31 cellular contexts compared by ENCODE assay signal in the genomic region with DNA sequence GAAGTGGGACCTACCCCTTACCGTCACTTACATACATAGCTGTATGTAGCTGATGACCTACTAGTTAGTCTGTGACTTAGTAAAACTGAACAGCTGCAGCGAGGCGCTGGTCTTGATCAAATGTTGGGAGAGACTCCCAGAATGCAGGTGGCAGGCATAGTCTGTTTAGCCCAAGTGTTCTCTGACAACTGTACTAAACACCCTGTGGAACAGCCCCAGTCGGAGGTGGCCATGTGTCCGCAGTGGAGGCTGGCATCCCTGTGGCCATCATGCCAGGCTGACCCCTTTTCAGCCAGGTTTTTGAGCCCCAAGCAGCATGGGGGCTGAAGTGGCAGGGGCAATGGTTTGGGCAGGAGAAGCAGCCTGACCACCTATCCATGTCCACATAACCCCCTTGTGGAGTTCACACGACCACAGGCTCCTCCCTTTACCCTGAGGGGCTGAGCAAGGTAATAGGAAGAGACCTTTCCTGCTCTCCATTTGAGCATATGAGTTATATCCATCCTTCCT.
"Had no signal": no experiment of that assay in that cellular context is flagged by ENCODE, and none has a peak within 500 bp of the region (broad histone marks: within the 10 kb centered on the region; RNA-seq: fewer than 3 reads in every experiment).

No MANE protein-coding gene starts in this region.

- H3K36me3 Mint-ChIP-seq: activated naive CD8-positive, alpha-beta T cell; stimulated activated memory B cell treated with anti-CD40 and anti-IgM and Interleukin-4, amounts not matched to agents 10 μg/mL and 1 μg/mL and 100 μg/mL, for 72 hours had no signal

- H3K27ac ChIP-seq: body of pancreas, cardiac muscle cell, esophagus muscularis mucosa, foreskin keratinocyte, heart left ventricle, neutrophil, ovary, right lobe of liver, tibial artery, VCaP had no signal

- H3K4me1 ChIP-seq: body of pancreas, foreskin keratinocyte, right lobe of liver had no signal

- H3K4me1 Mint-ChIP-seq: nephron; stimulated activated memory B cell treated with anti-CD40 and anti-IgM and Interleukin-4, amounts not matched to agents 10 μg/mL and 1 μg/mL and 100 μg/mL, for 72 hours; stimulated activated naive CD8-positive, alpha-beta T cell treated with anti-CD3 and anti-CD28 coated beads, Interleukin-15, amount 100 ng/mL, for 72 hours had no signal

- H3K27ac Mint-ChIP-seq: activated naive CD8-positive, alpha-beta T cell; activated T-helper 2 cell treated with anti-CD3 and anti-CD28 coated beads, Interferon-gamma antibody, Interleukin-2, Interleukin-4, amounts not matched to agents 10 μg/mL and 5 μg/mL and 100 μg/mL, durations not matched to agents 14 hours and 24 hours and 36 hours; nephron; progenitor cell of endocrine pancreas; stimulated activated memory B cell treated with anti-CD40 and anti-IgM and Interleukin-4, amounts not matched to agents 10 μg/mL and 1 μg/mL and 100 μg/mL, for 72 hours; stimulated activated naive CD8-positive, alpha-beta T cell treated with anti-CD3 and anti-CD28 coated beads, Interleukin-15, amount 100 ng/mL, for 72 hours; T-helper 1 cell treated with Interleukin-12 subunit alpha and Interleukin-12 subunit beta and Interleukin-4 antibody, amounts not matched to agents 30 μg/mL and 1 μg/mL, for 36 hours had no signal

- H3K9ac ChIP-seq: SK-N-SH had no signal

- H3K4me3 Mint-ChIP-seq: activated naive CD8-positive, alpha-beta T cell; activated T-cell treated with anti-CD3 and anti-CD28 coated beads, Interleukin-2, amount 50 U/mL, for 4 hours; nephron; stimulated activated memory B cell treated with anti-CD40 and anti-IgM and Interleukin-4, amounts not matched to agents 10 μg/mL and 1 μg/mL and 100 μg/mL, for 72 hours; stimulated activated naive CD8-positive, alpha-beta T cell treated with anti-CD3 and anti-CD28 coated beads, Interleukin-15, amount 100 ng/mL, for 72 hours; T-helper 1 cell treated with Interleukin-12 subunit alpha and Interleukin-12 subunit beta and Interleukin-4 antibody, amounts not matched to agents 30 μg/mL and 1 μg/mL, for 36 hours had no signal

- H3K4me3 ChIP-seq: body of pancreas, cardiac muscle cell, esophagus muscularis mucosa, heart left ventricle, ovary, right lobe of liver, tibial artery had no signal

- H3K36me3 ChIP-seq: cardiac muscle cell, esophagus muscularis mucosa, heart left ventricle, neutrophil, ovary, right lobe of liver, tibial artery had no signal

- ATAC-seq: activated T-cell treated with anti-CD3 and anti-CD28 coated beads, Interleukin-2, amount 50 U/mL, for 4 hours; body of pancreas; foreskin keratinocyte; right lobe of liver; stimulated activated memory B cell treated with anti-CD40 and anti-IgM and Interleukin-4, amounts not matched to agents 10 μg/mL and 1 μg/mL and 100 μg/mL, for 72 hours; stimulated activated naive CD8-positive, alpha-beta T cell treated with anti-CD3 and anti-CD28 coated beads, Interleukin-15, amount 100 ng/mL, for 72 hours had no signal

- DNase-seq: activated CD4-positive, alpha-beta T cell treated with anti-CD3 and anti-CD28 coated beads for 4 hours; activated CD4-positive, alpha-beta T cell treated with anti-CD3 and anti-CD28 coated beads, Interleukin-2, amount 50 U/mL, for 4 hours; activated CD8-positive, alpha-beta memory T cell treated with anti-CD3 and anti-CD28 coated beads, Interleukin-2, amount 50 U/mL, for 48 hours; activated naive CD4-positive, alpha-beta T cell treated with Interleukin-2 at 50 U/mL for 16 hours; activated T-cell treated with anti-CD3 and anti-CD28 coated beads, Interleukin-2, amount 50 U/mL, for 4 hours; cortex of kidney; foreskin keratinocyte; left ventricle myocardium superior; small intestine; stimulated activated CD4-positive, alpha-beta T cell treated with anti-CD3 and anti-CD28 coated beads, Interleukin-1b, Interleukin-23, amount 100 ng/mL, for 48 hours; stimulated activated CD4-positive, alpha-beta T cell treated with anti-CD3 and anti-CD28 coated beads, Interleukin-4, amount 100 ng/mL, for 4 hours; stimulated activated CD8-positive, alpha-beta memory T cell treated with anti-CD3 and anti-CD28 coated beads, Interleukin-4, amount 100 ng/mL, for 48 hours; stimulated activated naive CD8-positive, alpha-beta T cell treated with anti-CD3 and anti-CD28 coated beads, Interleukin-15, amount 100 ng/mL, for 72 hours; SW 1271; T-helper 9 cell had no signal

- H3K9me3 ChIP-seq: body of pancreas, esophagus muscularis mucosa, heart left ventricle, neutrophil, ovary, right lobe of liver, SK-N-SH, tibial artery had no signal

- H3K9me3 Mint-ChIP-seq: activated T-cell treated with anti-CD3 and anti-CD28 coated beads, Interleukin-2, amount 50 U/mL, for 4 hours; activated T-helper 2 cell treated with anti-CD3 and anti-CD28 coated beads, Interferon-gamma antibody, Interleukin-2, Interleukin-4, amounts not matched to agents 10 μg/mL and 5 μg/mL and 100 μg/mL, durations not matched to agents 14 hours and 24 hours and 36 hours; nephron; stimulated activated memory B cell treated with anti-CD40 and anti-IgM and Interleukin-4, amounts not matched to agents 10 μg/mL and 1 μg/mL and 100 μg/mL, for 72 hours; stimulated activated naive CD8-positive, alpha-beta T cell treated with anti-CD3 and anti-CD28 coated beads, Interleukin-15, amount 100 ng/mL, for 72 hours; T-helper 1 cell treated with Interleukin-12 subunit alpha and Interleukin-12 subunit beta and Interleukin-4 antibody, amounts not matched to agents 30 μg/mL and 1 μg/mL, for 36 hours had no signal

- H3K27me3 ChIP-seq: body of pancreas, ovary, right lobe of liver had no signal
